ENCODE assay signal across 10 cellular contexts in the genomic region with DNA sequence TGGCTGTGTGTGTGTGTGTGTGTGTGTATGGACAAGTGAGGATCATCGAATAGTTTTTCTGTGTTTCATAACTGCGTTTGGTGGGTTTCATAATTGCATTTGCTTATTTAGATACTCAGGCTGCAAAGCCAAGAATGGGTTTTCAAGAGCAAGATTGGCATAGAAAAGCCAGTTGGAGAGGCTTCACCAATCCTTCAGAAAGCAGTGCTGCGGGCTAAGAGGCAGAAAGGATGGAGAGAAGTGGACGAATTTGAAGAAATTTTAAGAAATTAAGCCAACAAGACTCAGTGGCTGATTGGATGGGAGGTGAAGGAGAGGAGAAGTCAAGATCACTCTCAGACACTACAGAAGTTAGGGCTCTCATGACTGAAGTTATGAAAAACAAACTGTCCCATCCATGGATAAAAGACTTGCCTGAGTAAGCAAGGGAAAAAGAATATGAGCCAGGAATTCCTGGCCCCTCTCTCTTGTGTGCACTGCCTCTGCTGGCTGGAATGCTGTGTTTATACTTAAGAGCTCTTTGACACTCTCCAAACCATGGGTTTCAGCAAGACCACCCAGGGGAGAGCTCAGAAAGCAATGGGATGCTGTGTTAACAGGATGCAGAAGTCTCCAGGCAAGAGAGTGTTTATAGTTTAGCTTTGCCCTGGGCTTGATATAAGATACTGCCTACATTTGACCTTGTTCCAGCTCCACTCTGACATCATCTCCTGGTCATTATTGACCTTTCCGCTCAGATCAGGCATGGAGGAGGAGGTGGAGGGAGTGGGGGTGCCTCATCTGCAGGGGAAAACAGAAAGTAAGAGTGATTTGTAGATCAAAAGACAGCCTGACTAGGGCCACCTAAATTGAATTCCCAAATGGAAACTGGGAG.
DNase-seq lines count a peak whose midpoint lies in the region; ATAC-seq, FAIRE-seq and TF ChIP-seq lines count a peak whose summit lies in the region.
"Had no signal": no experiment of that assay in that cellular context is flagged by ENCODE, and none has a peak within 500 bp of the region (broad histone marks: within the 10 kb centered on the region; RNA-seq: fewer than 3 reads in every experiment).

No MANE protein-coding gene starts in this region.

- H3K36me3 ChIP-seq in lower lobe of right lung = no peaks in the 10 kb centered on the region

- DNase-seq in A549 (ENCODE audit: low read depth in 1 of 2, low spot score in 1 of 2) (peak in 1 of 2 experiments; percentile 5), NCI-H1105 (lab: John Stamatoyannopoulos, UW) (peak; percentile 18), dermis blood vessel endothelial cell (peak; percentile 6), lower lobe of right lung (no peak), GM13976 (ENCODE audit: low spot score) (no peak), NCI-H1930 (lab: John Stamatoyannopoulos, UW) (no peak), NCI-H1694 treated with DMSO at 0.1 percent for 48 hours (lab: John Stamatoyannopoulos, UW) (no peak)
- DNase-seq in effector CD8-positive, alpha-beta T cell (lab: John Stamatoyannopoulos, UW) = no peak
- DNase-seq: CD4-positive, CD25-positive, alpha-beta regulatory T cell; NCI-H526 treated with DMSO at 0.1 percent for 48 hours had no signal

- no peak for TF ChIP-seq EP300 in A549 (IDR thresholded peaks at IDR 0.05)

- no peak for FAIRE-seq in A549 (lab: Jason Lieb, UNC)

- WGBS in A549 (ENCODE audit: missing lambda C conversion rate) = 11% methylated on average over 5 of the region's 5 CpGs

- H3K9me3 ChIP-seq in A549 (no peaks in the 10 kb centered on the region), lower lobe of right lung (no peaks in the 10 kb centered on the region)

- POLR2A ChIA-PET in A549 (lab: Yijun Ruan, JAX) = no interaction called here

- no peak overlapping the region for H3K4me2 ChIP-seq in A549

- intact Hi-C loops in lower lobe of right lung (cut with DNase I) = no loop called here

- H3K4me1 ChIP-seq in A549 = no peaks in the 10 kb centered on the region
- peaks cover 15% of the 10 kb centered on the region for H3K4me1 ChIP-seq in lower lobe of right lung

- H3K27ac ChIP-seq in A549 (no peak overlapping the region), lower lobe of right lung (no peak overlapping the region)

- no peak for TF ChIP-seq RAD21 in A549 (conservative IDR thresholded peaks at IDR 0.05 in 1 of 2, IDR thresholded peaks at IDR 0.05 in 1 of 2)

- no peak for TF ChIP-seq POLR2A in A549 (IDR thresholded peaks at IDR 0.05; ENCODE audit: low read length)

- H3K27me3 ChIP-seq in lower lobe of right lung (ENCODE audit: low read depth) = no peaks in the 10 kb centered on the region

- in situ Hi-C loops in GM13976 (cut with MboI; ENCODE audit: low sequenced_read_pairs, unreplicated experiment) = no loop called here

- TF ChIP-seq CTCF in A549 (IDR thresholded peaks at IDR 0.05) (no peak), lower lobe of right lung (IDR thresholded peaks at IDR 0.05) (peak; percentile 27), GM13976 (IDR thresholded peaks at IDR 0.05; ENCODE audit: borderline replicate concordance, control extremely low read depth, extremely low read depth, insufficient read depth, missing control alignments) (no peak)

- ATAC-seq in A549 (peak; percentile 39 to 46; a peak in 2 of 6 replicates), lower lobe of right lung (peak; percentile 80 to 87)

- CTCF ChIA-PET in A549 (lab: Yijun Ruan, JAX) = interaction anchor here (0.5 to 2.1 kb wide), 2 partner anchors 8 to 452 kb away, joined by 3 to 5 read pairs; no protein-coding TSS in a partner anchor

- H3K4me3 ChIP-seq in A549 (no peak overlapping the region), lower lobe of right lung (no peak overlapping the region)

TF ChIP-seq in A549, 52 proteins besides CTCF, POLR2A, EP300 and RAD21:
- TF ChIP-seq MAFK (IDR thresholded peaks at IDR 0.05; ENCODE audit: partially characterized antibody) (no peak), ZNF302 (CRISPR knock-in tag; IDR thresholded peaks at IDR 0.05) (no peak), HEYL (CRISPR knock-in tag; IDR thresholded peaks at IDR 0.05) (no peak), HDAC2 (IDR thresholded peaks at IDR 0.05) (no peak), BHLHE40 (IDR thresholded peaks at IDR 0.05; ENCODE audit: low read depth, low read length) (no peak), CBX2 (IDR thresholded peaks at IDR 0.05; ENCODE audit: borderline replicate concordance, low read depth) (no peak), HOXB13 (CRISPR knock-in tag; IDR thresholded peaks at IDR 0.05; ENCODE audit: low read depth) (no peak), SMC3 (IDR thresholded peaks at IDR 0.05) (no peak), FOXS1 (CRISPR knock-in tag; IDR thresholded peaks at IDR 0.05) (no peak), JUNB (IDR thresholded peaks at IDR 0.05) (no peak), HOXA7 (CRISPR knock-in tag; IDR thresholded peaks at IDR 0.05) (no peak), PHF8 (IDR thresholded peaks at IDR 0.05; ENCODE audit: borderline replicate concordance, low read depth) (no peak), GATA3 (IDR thresholded peaks at IDR 0.05; ENCODE audit: borderline replicate concordance) (no peak), CBX8 (IDR thresholded peaks at IDR 0.05) (no peak), TFCP2L1 (CRISPR knock-in tag; IDR thresholded peaks at IDR 0.05) (no peak)
- TF ChIP-seq, protein P1, sequence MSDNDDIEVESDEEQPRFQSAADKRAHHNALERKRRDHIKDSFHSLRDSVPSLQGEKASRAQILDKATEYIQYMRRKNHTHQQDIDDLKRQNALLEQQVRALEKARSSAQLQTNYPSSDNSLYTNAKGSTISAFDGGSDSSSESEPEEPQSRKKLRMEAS (IDR thresholded peaks at IDR 0.05) = no peak
- TF ChIP-seq, protein P2, sequence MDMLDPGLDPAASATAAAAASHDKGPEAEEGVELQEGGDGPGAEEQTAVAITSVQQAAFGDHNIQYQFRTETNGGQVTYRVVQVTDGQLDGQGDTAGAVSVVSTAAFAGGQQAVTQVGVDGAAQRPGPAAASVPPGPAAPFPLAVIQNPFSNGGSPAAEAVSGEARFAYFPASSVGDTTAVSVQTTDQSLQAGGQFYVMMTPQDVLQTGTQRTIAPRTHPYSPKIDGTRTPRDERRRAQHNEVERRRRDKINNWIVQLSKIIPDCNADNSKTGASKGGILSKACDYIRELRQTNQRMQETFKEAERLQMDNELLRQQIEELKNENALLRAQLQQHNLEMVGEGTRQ (IDR thresholded peaks at IDR 0.05) = no peak

Comparison
In these comparisons a context has a peak if more than half of its experiments do, and no peak if none do; other contexts are left out.
1. DNase-seq: peak in NCI-H1105 (single experiment) and dermis blood vessel endothelial cell (single experiment); none in lower lobe of right lung (single experiment), GM13976 (single experiment), NCI-H1930 (0 of 2), effector CD8-positive, alpha-beta T cell (single experiment) and NCI-H1694 treated with DMSO at 0.1 percent for 48 hours (single experiment).